In the genomic region with DNA sequence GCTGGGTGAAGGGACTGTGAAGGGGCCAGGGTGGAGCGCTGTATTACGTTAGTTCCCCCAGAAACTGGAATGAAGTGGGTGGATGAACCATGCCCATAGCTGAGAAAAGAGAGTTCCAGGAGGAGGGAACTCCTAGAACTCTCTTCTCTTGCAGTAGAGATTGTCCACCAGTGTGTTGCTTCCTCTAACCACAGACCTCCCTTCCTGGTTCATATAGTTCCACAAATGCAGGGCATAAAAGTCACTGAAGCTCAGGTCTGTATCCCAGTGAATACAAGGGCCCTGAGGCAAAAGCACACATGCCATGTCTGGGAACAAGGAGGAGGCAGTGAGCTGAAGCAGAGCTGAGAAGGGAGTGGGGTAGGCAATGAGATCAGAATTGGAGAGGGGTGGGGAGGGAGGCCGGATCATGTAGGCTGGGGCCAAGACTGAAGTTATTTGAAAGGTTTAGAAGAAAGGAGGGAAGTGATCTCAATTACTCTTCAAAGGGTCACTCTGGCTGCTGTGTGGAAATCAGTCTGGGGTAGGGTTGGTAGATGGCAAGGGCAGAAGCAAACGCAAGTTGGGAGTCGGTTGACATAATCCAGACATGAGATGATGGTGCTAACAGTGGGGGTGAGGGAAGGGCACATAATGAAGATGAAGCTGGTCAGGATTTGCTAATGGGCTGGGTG, we compare ENCODE assay signal across 1 cellular context.
TF ChIP-seq lines count a peak whose summit lies in the region.

No MANE protein-coding gene starts in this region.

TF ChIP-seq in IMR-90, 13 proteins besides CTCF, POLR2A, EP300 and RAD21:
- TF ChIP-seq MXI1 (IDR thresholded peaks at IDR 0.05; ENCODE audit: borderline replicate concordance, low read depth, low read length): no peak
- TF ChIP-seq MAFK (IDR thresholded peaks at IDR 0.05; ENCODE audit: low read depth, low read length): no peak
- no peak for TF ChIP-seq CEBPB (IDR thresholded peaks at IDR 0.05; ENCODE audit: low read depth, low read length)
- no peak for TF ChIP-seq BHLHE40 (IDR thresholded peaks at IDR 0.05; ENCODE audit: low read depth, low read length)
- TF ChIP-seq NFE2L2 (IDR thresholded peaks at IDR 0.05; ENCODE audit: low read depth, low read length): no peak
- no peak for TF ChIP-seq MAZ (IDR thresholded peaks at IDR 0.05; ENCODE audit: borderline replicate concordance, low read depth, low read length)
- TF ChIP-seq SMC3 (IDR thresholded peaks at IDR 0.05; ENCODE audit: low read depth, low read length): no peak
- TF ChIP-seq USF2 (IDR thresholded peaks at IDR 0.05; ENCODE audit: low read depth, low read length): no peak
- no peak for TF ChIP-seq RFX5 (IDR thresholded peaks at IDR 0.05; ENCODE audit: low read depth, low read length)
TF ChIP-seq in IMR-90: peak in this region for 0.
